8 cellular contexts compared by ENCODE assay signal in genomic region chr1:25676488-25676887, GRCh38. TPM values are rescaled to one million over a fixed set of nuclear protein-coding genes. Genes with fewer than 3 reads are reported as not detected.
DNase-seq lines count a peak whose midpoint lies in the region; ATAC-seq and TF ChIP-seq lines count a peak whose summit lies in the region.

No MANE protein-coding gene starts in this region.

- H3K27me3 ChIP-seq in OCI-LY3 (ENCODE audit: low read depth, low read length) (peaks cover 33% of the 10 kb centered on the region), mesendoderm (ENCODE audit: insufficient read depth, low read length, poor library complexity) (no peaks in the 10 kb centered on the region)

- no peak overlapping the region for H3K23ac ChIP-seq in mesendoderm (ENCODE audit: low read length)

- WGBS in mesendoderm (ENCODE audit: extremely low coverage, insufficient coverage, low lambda C conversion rate) = no CpG with 5 or more reads among the region's 3 CpGs

- H3K4ac ChIP-seq in mesendoderm (ENCODE audit: low read depth, low read length) = no peak overlapping the region

- H3K4me3 ChIP-seq in OCI-LY3 (ENCODE audit: low read length) (no peak overlapping the region), mesendoderm (ENCODE audit: low read length) (no peak overlapping the region)

- H3K79me1 ChIP-seq in mesendoderm (ENCODE audit: low read length) = no peaks in the 10 kb centered on the region

- no peak overlapping the region for H3K18ac ChIP-seq in mesendoderm (ENCODE audit: low read length)

- no peak overlapping the region for H2BK5ac ChIP-seq in mesendoderm (ENCODE audit: low read length)

- H3K4me2 ChIP-seq in OCI-LY3 (ENCODE audit: low read length) = peak overlapping the region; percentile 56
- no peak overlapping the region for H3K4me2 ChIP-seq in mesendoderm (ENCODE audit: low read length)

- no peak overlapping the region for H3K56ac ChIP-seq in mesendoderm (ENCODE audit: low read length)

- H4K20me1 ChIP-seq in OCI-LY3 (ENCODE audit: insufficient read depth, low read length) = no peaks in the 10 kb centered on the region

- peak; percentile 89 for DNase-seq in DMS153 treated with DMSO at 0.1 percent for 48 hours (lab: John Stamatoyannopoulos, UW; ENCODE audit: unreplicated experiment)
- DNase-seq in kidney tubule cell (ENCODE audit: low spot score) = peak; percentile 49
- DNase-seq in activated gamma-delta T cell treated with Interleukin-2 at 50 U/mL for 16 hours = no peak
- DNase-seq in mesendoderm = no peak
- DNase-seq in iPS-NIHi7 (ENCODE audit: extremely low spot score) = no peak
- DNase-seq in hippocampal formation (lab: John Stamatoyannopoulos, UW) = no peak

- H2BK15ac ChIP-seq in mesendoderm (replicated peaks; ENCODE audit: low read depth) = no peak overlapping the region

- no peak overlapping the region for H2BK120ac ChIP-seq in mesendoderm (ENCODE audit: low read depth, low read length)

- no peak overlapping the region for H2AFZ ChIP-seq in OCI-LY3 (ENCODE audit: low read depth, low read length)

- H3K4me1 ChIP-seq in OCI-LY3 (ENCODE audit: low read length) (peaks cover 11% of the 10 kb centered on the region), mesendoderm (ENCODE audit: control insufficient read depth, low read depth, low read length) (peaks cover 3% of the 10 kb centered on the region)

- no peak overlapping the region for H3K27ac ChIP-seq in OCI-LY3 (ENCODE audit: low read length)
- no peak overlapping the region for H3K27ac ChIP-seq in mesendoderm (ENCODE audit: low read depth, low read length)

- peak; percentile 9 for ATAC-seq in HG02885 (IDR thresholded peaks at IDR 0.05; ENCODE audit: poor library complexity, unreplicated experiment)

- no peak overlapping the region for H2AK5ac ChIP-seq in mesendoderm (ENCODE audit: low read length)

- H3K36me3 ChIP-seq in OCI-LY3 (replicated peaks; ENCODE audit: low read depth, low read length) (no peaks in the 10 kb centered on the region), mesendoderm (ENCODE audit: control insufficient read depth, insufficient read depth, low read length) (no peaks in the 10 kb centered on the region)

- H3K9ac ChIP-seq in OCI-LY3 (ENCODE audit: low read length) (no peak overlapping the region), mesendoderm (ENCODE audit: low read length) (no peak overlapping the region)

- no peaks in the 10 kb centered on the region for H3K9me3 ChIP-seq in OCI-LY3 (ENCODE audit: insufficient read depth, low read length)

- TF ChIP-seq CTCF in OCI-LY3 (IDR thresholded peaks at IDR 0.05; ENCODE audit: low read depth, low read length) = no peak

- H4K8ac ChIP-seq in mesendoderm (ENCODE audit: low read depth, low read length) = no peak overlapping the region

- no peak overlapping the region for H4K5ac ChIP-seq in mesendoderm (ENCODE audit: low read length)

- no peaks in the 10 kb centered on the region for H3K79me2 ChIP-seq in OCI-LY3 (ENCODE audit: low read length)
- H3K79me2 ChIP-seq in mesendoderm (ENCODE audit: control insufficient read depth, insufficient read depth, low read length) = no peaks in the 10 kb centered on the region

RNA-seq across cellular contexts. Expression of gene MAN1C1, which starts 59.9 kb away (rescaled TPM):
- 7.7 TPM for polyA plus RNA-seq in mesendoderm (2013, experiment 1 of 2)
- polyA plus RNA-seq in mesendoderm (2013, experiment 2 of 2) = 7.4 TPM

Comparison
In these comparisons a context has a peak if more than half of its experiments do, and no peak if none do; other contexts are left out.
1. DNase-seq: peak in DMS153 treated with DMSO at 0.1 percent for 48 hours (single experiment) and kidney tubule cell (single experiment); none in activated gamma-delta T cell treated with Interleukin-2 at 50 U/mL for 16 hours (single experiment), mesendoderm (single experiment), iPS-NIHi7 (single experiment) and hippocampal formation (0 of 2).